26 cellular contexts compared by ENCODE assay signal in genomic region chr16:63230383-63230782, GRCh38.
"Had no signal": no experiment of that assay in that cellular context is flagged by ENCODE, and none has a peak within 500 bp of the region (broad histone marks: within the 10 kb centered on the region; RNA-seq: fewer than 3 reads in every experiment).

No MANE protein-coding gene starts in this region.

- H3K4me3 ChIP-seq: ovary, psoas muscle, right lobe of liver, sigmoid colon, suprapubic skin, testis, tibial nerve, upper lobe of left lung, vagina had no signal

- H3K36me3 ChIP-seq: ovary, right lobe of liver, sigmoid colon, suprapubic skin, tibial nerve, upper lobe of left lung, vagina had no signal

- H3K27ac ChIP-seq: ovary, parathyroid adenoma, psoas muscle, right lobe of liver, sigmoid colon, suprapubic skin, testis, tibial nerve, upper lobe of left lung, vagina had no signal

- DNase-seq: naive thymus-derived CD8-positive, alpha-beta T cell; nephron progenitor cell; occipital lobe; ovary; posterior cingulate gyrus; psoas muscle; right cardiac atrium; right lobe of liver; sigmoid colon; small intestine; stimulated activated CD4-positive, alpha-beta T cell treated with anti-CD3 and anti-CD28 coated beads, Interleukin-15, amount 100 ng/mL, for 24 hours; stimulated activated CD4-positive, alpha-beta T cell treated with anti-CD3 and anti-CD28 coated beads, Interleukin-2, amount 100 ng/mL, for 24 hours; stimulated activated CD4-positive, alpha-beta T cell treated with anti-CD3 and anti-CD28 coated beads, Interleukin-2, amount 100 ng/mL, for 48 hours; stimulated activated CD4-positive, alpha-beta T cell treated with anti-CD3 and anti-CD28 coated beads, Interleukin-4, amount 100 ng/mL, for 24 hours; stimulated activated naive B cell treated with anti-CD40 and anti-IgM and Interleukin-4, amounts not matched to agents 10 μg/mL and 1 μg/mL and 100 μg/mL, for 72 hours; stimulated activated naive CD4-positive, alpha-beta T cell treated with Interleukin-2 at 50 U/mL for 16 hours; substantia nigra; testis; trophoblast cell; upper lobe of left lung had no signal

- H3K27me3 ChIP-seq: ovary, right lobe of liver, sigmoid colon, suprapubic skin, testis, tibial nerve, upper lobe of left lung, vagina had no signal

- H3K4me1 ChIP-seq: parathyroid adenoma, psoas muscle, right lobe of liver, sigmoid colon, suprapubic skin, testis, tibial nerve, upper lobe of left lung, vagina had no signal

- H3K9ac ChIP-seq: parathyroid adenoma had no signal

- ATAC-seq: naive thymus-derived CD8-positive, alpha-beta T cell; natural killer cell treated with Interleukin-12 subunit alpha and Interleukin-12 subunit beta and Interleukin-15 and Interleukin-18, amount 100 ng/mL, for 72 hours; psoas muscle; right cardiac atrium; right lobe of liver; stimulated activated effector memory CD8-positive, alpha-beta T cell treated with anti-CD3 and anti-CD28 coated beads, Interleukin-12 subunit alpha, Interleukin-12 subunit beta, amount 100 ng/mL, for 72 hours; stimulated activated naive B cell treated with anti-CD40 and anti-IgM and Interleukin-4, amounts not matched to agents 10 μg/mL and 1 μg/mL and 100 μg/mL, for 72 hours had no signal

- H3K9me3 ChIP-seq: ovary, psoas muscle, right lobe of liver, sigmoid colon, testis, upper lobe of left lung, vagina had no signal
